Comparison of ENCODE assay signal across 20 cellular contexts in genomic region chr6:80728830-80729229, GRCh38.
DNase-seq lines count a peak whose midpoint lies in the region; ATAC-seq, FAIRE-seq and TF ChIP-seq lines count a peak whose summit lies in the region.
"Had no signal": no experiment of that assay in that cellular context is flagged by ENCODE, and none has a peak within 500 bp of the region (broad histone marks: within the 10 kb centered on the region; RNA-seq: fewer than 3 reads in every experiment).

No MANE protein-coding gene starts in this region.

- DNase-seq in LHCN-M2 (ENCODE audit: low read depth) (peak; percentile 15), bronchial epithelial cell (ENCODE audit: low read depth) (peak; percentile 1), retinal pigment epithelial cell (ENCODE audit: low read depth) (peak; percentile 12), DMS 273 (lab: John Stamatoyannopoulos, UW; ENCODE audit: unreplicated experiment) (no peak), NCI-H2196 treated with DMSO at 0.1 percent for 48 hours (lab: John Stamatoyannopoulos, UW; ENCODE audit: unreplicated experiment) (no peak)
- DNase-seq: C1 segment of cervical spinal cord; CD4-positive, alpha-beta T cell; DMS153; DMS79 treated with DMSO at 0.1 percent for 48 hours; EL; GDM1; KG1 had no signal

- FAIRE-seq in bronchial epithelial cell (lab: Jason Lieb, UNC) = no peak
- FAIRE-seq: GM12892, GM19239, H54 had no signal

- H3K36me3 ChIP-seq in ACC112 (ENCODE audit: insufficient read depth, low read length) (no peaks in the 10 kb centered on the region), bronchial epithelial cell (ENCODE audit: control insufficient read depth, insufficient read depth, low read length) (no peaks in the 10 kb centered on the region)

- peak overlapping the region; percentile 25; the same call in 1 of the 2 replicates for H3K27ac ChIP-seq in ACC112 (ENCODE audit: low read depth, low read length)
- H3K27ac ChIP-seq: 22Rv1 had no signal

- TF ChIP-seq CTCF in bronchial epithelial cell (IDR thresholded peaks at IDR 0.05; ENCODE audit: insufficient read depth, low read length, severe bottlenecking) (no peak), retinal pigment epithelial cell (conservative IDR thresholded peaks at IDR 0.05; ENCODE audit: low read depth, low read length) (no peak)

- no peaks in the 10 kb centered on the region for H3K79me2 ChIP-seq in ACC112 (ENCODE audit: control insufficient read depth, insufficient read depth, low read length, unreplicated experiment)

- no peaks in the 10 kb centered on the region for H3K27me3 ChIP-seq in ACC112 (ENCODE audit: insufficient read depth, low read length)
- H3K27me3 ChIP-seq in bronchial epithelial cell (ENCODE audit: control insufficient read depth, insufficient read depth, low read length) = no peaks in the 10 kb centered on the region

- no peak for ATAC-seq in GM19328 (IDR thresholded peaks at IDR 0.05; ENCODE audit: unreplicated experiment)
- ATAC-seq in HG02840 (IDR thresholded peaks at IDR 0.05; ENCODE audit: low FRiP score, unreplicated experiment) = no peak
- ATAC-seq: HCT116 had no signal

- no peak overlapping the region for H3K4me3 ChIP-seq in ACC112 (ENCODE audit: low read depth, low read length)
- no peak overlapping the region for H3K4me3 ChIP-seq in bronchial epithelial cell (ENCODE audit: low read depth, low read length)
- no peak overlapping the region for H3K4me3 ChIP-seq in retinal pigment epithelial cell (ENCODE audit: low read length)

- peak overlapping the region; percentile 42 for H2AFZ ChIP-seq in ACC112 (ENCODE audit: low read length, unreplicated experiment)

- H3K4me1 ChIP-seq in ACC112 (ENCODE audit: control insufficient read depth, insufficient read depth, low read length, unreplicated experiment) = peaks cover 9% of the 10 kb centered on the region

Comparison
In these comparisons a context has a peak if more than half of its experiments do, and no peak if none do; other contexts are left out.
1. DNase-seq: peak in LHCN-M2 (single experiment), bronchial epithelial cell (single experiment) and retinal pigment epithelial cell (single experiment); none in DMS 273 (single experiment) and NCI-H2196 treated with DMSO at 0.1 percent for 48 hours (single experiment).